Comparison of ENCODE assay signal across 1 cellular context in the genomic region with DNA sequence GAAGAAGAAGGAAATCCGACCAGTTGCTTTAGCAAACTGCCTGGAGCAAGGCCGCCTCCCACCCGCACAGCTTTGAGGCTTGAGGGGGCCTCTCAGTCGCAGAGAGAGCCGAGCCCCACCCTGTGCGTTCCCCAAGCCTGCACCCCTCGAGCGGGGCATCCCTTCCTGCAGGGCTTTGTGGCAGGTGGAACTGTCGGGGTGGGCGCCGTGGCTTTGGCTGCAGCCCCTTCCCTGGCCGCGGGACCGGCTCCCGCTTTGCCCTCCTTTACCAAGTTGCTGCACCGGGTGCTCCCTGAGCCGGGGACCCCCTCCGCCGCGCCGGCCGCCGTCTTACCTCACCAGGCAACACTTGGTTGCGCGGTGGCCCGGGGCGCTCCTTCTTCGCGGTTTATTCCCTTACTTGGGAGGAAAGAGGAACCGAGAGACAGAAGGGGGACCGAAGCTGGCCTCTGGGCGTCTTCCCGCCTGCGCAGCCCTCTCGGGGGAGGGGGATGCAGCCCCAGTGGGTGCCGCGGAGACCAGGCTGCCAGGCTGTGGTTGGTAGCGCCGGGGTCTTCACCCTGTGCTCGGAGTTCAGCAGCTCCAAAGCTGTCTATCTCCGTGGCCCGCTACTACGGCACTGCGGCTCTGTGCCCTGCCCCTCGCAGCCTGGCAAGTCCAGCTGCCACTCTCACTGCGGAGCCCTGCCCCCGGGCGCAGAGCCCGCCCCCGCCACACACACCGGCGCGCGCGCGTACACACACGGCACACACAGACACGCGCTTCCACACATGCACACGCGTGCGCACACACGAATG.
TF ChIP-seq lines count a peak whose summit lies in the region.

A gene (minus strand): TSS at position 623 of the 797 bp plus-strand sequence. CDS start 41,775 bp downstream, outside the sequence.

TF ChIP-seq in HEK293, 187 proteins besides CTCF, POLR2A, EP300 and RAD21 (continued from another document):
- TF ChIP-seq EGR2 (tag by site-specific recombination; IDR thresholded peaks at IDR 0.05; ENCODE audit: low read depth) (peak; percentile 49), ZNF335 (tag by site-specific recombination; conservative IDR thresholded peaks at IDR 0.05) (peak; percentile 87), GLIS2 (tag by site-specific recombination; IDR thresholded peaks at IDR 0.05) (peak; percentile 65), ZBTB8A (tag by site-specific recombination; IDR thresholded peaks at IDR 0.05) (peak; percentile 50; the same call in 1 of the 2 replicates), ZNF37A (tag by site-specific recombination; IDR thresholded peaks at IDR 0.05) (no peak)
- TF ChIP-seq, protein P1, sequence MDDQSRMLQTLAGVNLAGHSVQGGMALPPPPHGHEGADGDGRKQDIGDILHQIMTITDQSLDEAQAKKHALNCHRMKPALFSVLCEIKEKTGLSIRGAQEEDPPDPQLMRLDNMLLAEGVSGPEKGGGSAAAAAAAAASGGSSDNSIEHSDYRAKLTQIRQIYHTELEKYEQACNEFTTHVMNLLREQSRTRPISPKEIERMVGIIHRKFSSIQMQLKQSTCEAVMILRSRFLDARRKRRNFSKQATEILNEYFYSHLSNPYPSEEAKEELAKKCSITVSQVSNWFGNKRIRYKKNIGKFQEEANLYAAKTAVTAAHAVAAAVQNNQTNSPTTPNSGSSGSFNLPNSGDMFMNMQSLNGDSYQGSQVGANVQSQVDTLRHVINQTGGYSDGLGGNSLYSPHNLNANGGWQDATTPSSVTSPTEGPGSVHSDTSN (CRISPR knock-in tag; IDR thresholded peaks at IDR 0.05), result no peak
- TF ChIP-seq, protein P2, sequence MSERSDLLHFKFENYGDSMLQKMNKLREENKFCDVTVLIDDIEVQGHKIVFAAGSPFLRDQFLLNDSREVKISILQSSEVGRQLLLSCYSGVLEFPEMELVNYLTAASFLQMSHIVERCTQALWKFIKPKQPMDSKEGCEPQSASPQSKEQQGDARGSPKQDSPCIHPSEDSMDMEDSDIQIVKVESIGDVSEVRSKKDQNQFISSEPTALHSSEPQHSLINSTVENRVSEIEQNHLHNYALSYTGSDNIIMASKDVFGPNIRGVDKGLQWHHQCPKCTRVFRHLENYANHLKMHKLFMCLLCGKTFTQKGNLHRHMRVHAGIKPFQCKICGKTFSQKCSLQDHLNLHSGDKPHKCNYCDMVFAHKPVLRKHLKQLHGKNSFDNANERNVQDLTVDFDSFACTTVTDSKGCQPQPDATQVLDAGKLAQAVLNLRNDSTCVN (tag by site-specific recombination; optimal IDR thresholded peaks at IDR 0.05), result peak; percentile 94
- TF ChIP-seq, protein P3, sequence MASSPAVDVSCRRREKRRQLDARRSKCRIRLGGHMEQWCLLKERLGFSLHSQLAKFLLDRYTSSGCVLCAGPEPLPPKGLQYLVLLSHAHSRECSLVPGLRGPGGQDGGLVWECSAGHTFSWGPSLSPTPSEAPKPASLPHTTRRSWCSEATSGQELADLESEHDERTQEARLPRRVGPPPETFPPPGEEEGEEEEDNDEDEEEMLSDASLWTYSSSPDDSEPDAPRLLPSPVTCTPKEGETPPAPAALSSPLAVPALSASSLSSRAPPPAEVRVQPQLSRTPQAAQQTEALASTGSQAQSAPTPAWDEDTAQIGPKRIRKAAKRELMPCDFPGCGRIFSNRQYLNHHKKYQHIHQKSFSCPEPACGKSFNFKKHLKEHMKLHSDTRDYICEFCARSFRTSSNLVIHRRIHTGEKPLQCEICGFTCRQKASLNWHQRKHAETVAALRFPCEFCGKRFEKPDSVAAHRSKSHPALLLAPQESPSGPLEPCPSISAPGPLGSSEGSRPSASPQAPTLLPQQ (tag by site-specific recombination; IDR thresholded peaks at IDR 0.05), result 0 out of 2 replicates have a peak, but pooled peaks have one; percentile 19
- TF ChIP-seq, protein P4, sequence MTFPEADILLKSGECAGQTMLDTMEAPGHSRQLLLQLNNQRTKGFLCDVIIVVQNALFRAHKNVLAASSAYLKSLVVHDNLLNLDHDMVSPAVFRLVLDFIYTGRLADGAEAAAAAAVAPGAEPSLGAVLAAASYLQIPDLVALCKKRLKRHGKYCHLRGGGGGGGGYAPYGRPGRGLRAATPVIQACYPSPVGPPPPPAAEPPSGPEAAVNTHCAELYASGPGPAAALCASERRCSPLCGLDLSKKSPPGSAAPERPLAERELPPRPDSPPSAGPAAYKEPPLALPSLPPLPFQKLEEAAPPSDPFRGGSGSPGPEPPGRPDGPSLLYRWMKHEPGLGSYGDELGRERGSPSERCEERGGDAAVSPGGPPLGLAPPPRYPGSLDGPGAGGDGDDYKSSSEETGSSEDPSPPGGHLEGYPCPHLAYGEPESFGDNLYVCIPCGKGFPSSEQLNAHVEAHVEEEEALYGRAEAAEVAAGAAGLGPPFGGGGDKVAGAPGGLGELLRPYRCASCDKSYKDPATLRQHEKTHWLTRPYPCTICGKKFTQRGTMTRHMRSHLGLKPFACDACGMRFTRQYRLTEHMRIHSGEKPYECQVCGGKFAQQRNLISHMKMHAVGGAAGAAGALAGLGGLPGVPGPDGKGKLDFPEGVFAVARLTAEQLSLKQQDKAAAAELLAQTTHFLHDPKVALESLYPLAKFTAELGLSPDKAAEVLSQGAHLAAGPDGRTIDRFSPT (tag by site-specific recombination; IDR thresholded peaks at IDR 0.05), result peak; percentile 95
